In the genomic region with DNA sequence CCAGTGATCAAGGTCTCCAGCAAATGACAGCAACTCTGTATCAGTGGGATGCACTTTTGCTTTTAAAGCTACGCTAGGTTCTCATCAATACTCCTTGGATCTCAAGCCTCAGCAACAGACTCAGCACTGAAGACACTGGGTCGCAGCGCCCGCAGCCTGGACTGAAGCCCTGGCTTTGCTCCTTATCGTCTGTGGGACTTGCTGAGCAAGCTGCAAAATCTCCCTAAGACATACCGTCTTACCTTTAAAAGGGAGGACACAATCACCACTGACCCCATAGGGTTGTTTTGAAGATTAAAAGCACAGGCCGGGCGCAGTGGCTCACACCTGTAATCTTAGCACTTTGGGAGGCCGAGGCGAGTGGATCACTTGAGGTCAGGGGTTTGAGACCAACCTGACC, we compare ENCODE assay signal across 18 cellular contexts. TPM values are rescaled to one million over a fixed set of nuclear protein-coding genes. Genes with fewer than 3 reads are reported as not detected.
DNase-seq lines count a peak whose midpoint lies in the region; ATAC-seq and TF ChIP-seq lines count a peak whose summit lies in the region.
"Had no signal": no experiment of that assay in that cellular context is flagged by ENCODE, and none has a peak within 500 bp of the region (broad histone marks: within the 10 kb centered on the region; RNA-seq: fewer than 3 reads in every experiment).

No MANE protein-coding gene starts in this region.

- H3K9me3 ChIP-seq in cardiac muscle cell (ENCODE audit: low read depth) (no peaks in the 10 kb centered on the region), duodenal mucosa (ENCODE audit: control insufficient read depth in 1 of 2, low read length in 2 of 2) (no peaks in the 10 kb centered on the region), muscle layer of colon (ENCODE audit: low read length) (no peaks in the 10 kb centered on the region), upper lobe of right lung (no peaks in the 10 kb centered on the region)
- H3K9me3 ChIP-seq: adrenal gland, ovary, tibial artery had no signal

- H3K9ac ChIP-seq in duodenal mucosa (ENCODE audit: low read depth in 1 of 2, low read length in 2 of 2) = peak overlapping the region in 1 of 2 donors; percentile 26
- peak overlapping the region; percentile 13 for H3K9ac ChIP-seq in muscle layer of colon (ENCODE audit: low read length)

- H3K27me3 ChIP-seq in cardiac muscle cell = no peaks in the 10 kb centered on the region
- H3K27me3 ChIP-seq in duodenal mucosa (ENCODE audit: control insufficient read depth in 1 of 2, insufficient read depth in 2 of 2, low read length in 2 of 2) = no peaks in the 10 kb centered on the region
- H3K27me3 ChIP-seq in muscle layer of colon (ENCODE audit: control insufficient read depth in 1 of 2, insufficient read depth in 2 of 2, low read length in 2 of 2) = no peaks in the 10 kb centered on the region
- H3K27me3 ChIP-seq in upper lobe of right lung = no peaks in the 10 kb centered on the region
- no peaks in the 10 kb centered on the region for H3K27me3 ChIP-seq in foreskin keratinocyte
- H3K27me3 ChIP-seq: adrenal gland, ovary, tibial artery had no signal

- ATAC-seq in Right ventricle myocardium superior (ENCODE audit: poor library complexity) (no peak), upper lobe of right lung (no peak), foreskin keratinocyte (no peak), GM21529 (IDR thresholded peaks at IDR 0.05; ENCODE audit: unreplicated experiment) (no peak), HG03135 (IDR thresholded peaks at IDR 0.05; ENCODE audit: unreplicated experiment) (no peak)
- ATAC-seq: left colon had no signal

- intact Hi-C loops in Right ventricle myocardium superior (cut with DNase I) (no loop called here), upper lobe of right lung (cut with DNase I) (no loop called here)

- H3K27ac ChIP-seq in cardiac muscle cell (peak overlapping the region; percentile 9), duodenal mucosa (ENCODE audit: low read depth, low read length) (no peak overlapping the region), muscle layer of colon (ENCODE audit: low read depth, low read length) (peak overlapping the region; percentile 81), upper lobe of right lung (peak overlapping the region; percentile 85), foreskin keratinocyte (no peak overlapping the region)

- H3K4me1 ChIP-seq in cardiac muscle cell (ENCODE audit: low read depth) = peaks cover 45% of the 10 kb centered on the region
- peaks cover 58 to 59% of the 10 kb centered on the region in 2 donors for H3K4me1 ChIP-seq in duodenal mucosa (ENCODE audit: control insufficient read depth in 1 of 2, insufficient read depth in 2 of 2, low read length in 2 of 2)
- H3K4me1 ChIP-seq in muscle layer of colon (ENCODE audit: insufficient read depth, low read length) = peaks cover 83% of the 10 kb centered on the region
- H3K4me1 ChIP-seq in upper lobe of right lung = peaks cover 65% of the 10 kb centered on the region
- H3K4me1 ChIP-seq in foreskin keratinocyte = no peaks in the 10 kb centered on the region

- H3K4me3 ChIP-seq in cardiac muscle cell = no peak overlapping the region
- H3K4me3 ChIP-seq in duodenal mucosa (ENCODE audit: low read depth in 1 of 2, low read length in 2 of 2) = peak overlapping the region; percentile 23 to 41
- peak overlapping the region in 1 of 2 donors; percentile 28 for H3K4me3 ChIP-seq in muscle layer of colon (ENCODE audit: low read depth in 1 of 2, low read length in 2 of 2)
- no peak overlapping the region for H3K4me3 ChIP-seq in upper lobe of right lung
- H3K4me3 ChIP-seq: adrenal gland, ovary, smooth muscle cell, tibial artery had no signal

- TF ChIP-seq CTCF in cardiac muscle cell (IDR thresholded peaks at IDR 0.05; ENCODE audit: low read depth, low read length) = no peak
- no peak for TF ChIP-seq CTCF in upper lobe of right lung (IDR thresholded peaks at IDR 0.05)
- no peak for TF ChIP-seq CTCF in foreskin keratinocyte (conservative IDR thresholded peaks at IDR 0.05)

- DNase-seq in cardiac muscle cell (ENCODE audit: low read depth in 1 of 2, low spot score in 1 of 2) (no peak), Right ventricle myocardium superior (no peak), upper lobe of right lung (no peak), foreskin keratinocyte (no peak)
- DNase-seq: activated CD8-positive, alpha-beta memory T cell treated with anti-CD3 and anti-CD28 coated beads for 24 hours; adrenal gland; left colon; NCI-H2171; ovary; T-cell; tibial artery had no signal

- H3K36me3 ChIP-seq in cardiac muscle cell (no peaks in the 10 kb centered on the region), duodenal mucosa (ENCODE audit: control insufficient read depth in 1 of 2, insufficient read depth in 2 of 2, low read length in 2 of 2) (peaks cover 0 to 15% of the 10 kb centered on the region in 2 donors), muscle layer of colon (ENCODE audit: insufficient read depth, low read length) (no peaks in the 10 kb centered on the region), upper lobe of right lung (peaks cover 3% of the 10 kb centered on the region)
- H3K36me3 ChIP-seq: adrenal gland, ovary, tibial artery had no signal

RNA-seq across cellular contexts. Expression of a gene that starts 8.1 kb away (rescaled TPM):
- total RNA-seq in cardiac muscle cell (150 and 207 TPM in 2 replicates), Right ventricle myocardium superior (101 TPM), upper lobe of right lung (399 TPM), foreskin keratinocyte (36.4 and 49.0 TPM in 2 replicates)
- polyA plus RNA-seq in cardiac muscle cell (201 and 231 TPM in 2 replicates), foreskin keratinocyte (52.4 and 70.8 TPM in 2 replicates)

RNA-seq across cellular contexts. Expression of a gene that starts 32.0 kb away (rescaled TPM):
- not detected in 2 replicates for total RNA-seq in cardiac muscle cell
- not detected in 2 replicates for polyA plus RNA-seq in cardiac muscle cell
- not detected for total RNA-seq in Right ventricle myocardium superior
- 0.17 TPM for total RNA-seq in upper lobe of right lung
- not detected in 2 replicates for total RNA-seq in foreskin keratinocyte
- polyA plus RNA-seq in foreskin keratinocyte = not detected in 2 replicates
- total RNA-seq: activated T-helper 1 cell treated with anti-CD3 and anti-CD28 coated beads, Interleukin-12 subunit alpha, Interleukin-12 subunit beta, Interleukin-2, Interleukin-4 antibody, amounts not matched to agents 30 ng/mL and 10 ng/mL and 1 ng/mL, durations not matched to agents 14 hours and 24 hours and 36 hours; adrenal gland; left colon; ovary; smooth muscle cell; T-cell had no signal
- polyA plus RNA-seq: adrenal gland, CD14-positive monocyte, ovary, smooth muscle cell had no signal

Comparison
In these comparisons a context has a peak if more than half of its experiments do, and no peak if none do; other contexts are left out.
1. H3K27ac ChIP-seq: peak in cardiac muscle cell (single experiment), muscle layer of colon (single experiment) and upper lobe of right lung (single experiment); none in duodenal mucosa (single experiment) and foreskin keratinocyte (single experiment).
2. H3K4me3 ChIP-seq: peak in duodenal mucosa (2 of 2); none in cardiac muscle cell (single experiment) and upper lobe of right lung (single experiment).